Comparison of ENCODE assay signal across 13 cellular contexts in genomic region chr5:90093931-90094485, GRCh38.
"Had no signal": no experiment of that assay in that cellular context is flagged by ENCODE, and none has a peak within 500 bp of the region (broad histone marks: within the 10 kb centered on the region; RNA-seq: fewer than 3 reads in every experiment).

No MANE protein-coding gene starts in this region.

- H3K27me3 ChIP-seq: pancreas, testis had no signal

- H3K36me3 ChIP-seq: pancreas had no signal

- FAIRE-seq: colon, pancreas had no signal

- H3K4me3 ChIP-seq: pancreas, testis had no signal

- DNase-seq: activated effector memory CD4-positive, alpha-beta T cell treated with anti-CD3 and anti-CD28 coated beads, Interleukin-2, amount 50 U/mL, for 16 hours; glutamatergic neuron; immature natural killer cell; mesendoderm; pancreas; stimulated activated CD4-positive, alpha-beta T cell treated with anti-CD3 and anti-CD28 coated beads, Interleukin-15, amount 100 ng/mL, for 24 hours; stimulated activated CD4-positive, alpha-beta T cell treated with anti-CD3 and anti-CD28 coated beads, Interleukin-4, amount 100 ng/mL, for 24 hours; stimulated activated naive CD8-positive, alpha-beta T cell treated with anti-CD3 and anti-CD28 coated beads, Interleukin-15, amount 100 ng/mL, for 72 hours; testis had no signal

- H3K9me3 ChIP-seq: pancreas, testis had no signal

- H3K4me1 ChIP-seq: testis had no signal

- H3K27ac ChIP-seq: pancreas, testis had no signal

- ATAC-seq: activated CD4-positive, CD25-positive, alpha-beta regulatory T cell treated with anti-CD3 and anti-CD28 coated beads, Interleukin-2, amount 50 U/mL, for 24 hours; activated naive CD4-positive, alpha-beta T cell treated with anti-CD3 and anti-CD28 coated beads, Interleukin-2, amount 50 U/mL, for 72 hours; left lobe of liver; pancreas; stimulated activated naive CD8-positive, alpha-beta T cell treated with anti-CD3 and anti-CD28 coated beads, Interleukin-15, amount 100 ng/mL, for 72 hours had no signal
